Comparison of ENCODE assay signal across 16 cellular contexts in the genomic region with DNA sequence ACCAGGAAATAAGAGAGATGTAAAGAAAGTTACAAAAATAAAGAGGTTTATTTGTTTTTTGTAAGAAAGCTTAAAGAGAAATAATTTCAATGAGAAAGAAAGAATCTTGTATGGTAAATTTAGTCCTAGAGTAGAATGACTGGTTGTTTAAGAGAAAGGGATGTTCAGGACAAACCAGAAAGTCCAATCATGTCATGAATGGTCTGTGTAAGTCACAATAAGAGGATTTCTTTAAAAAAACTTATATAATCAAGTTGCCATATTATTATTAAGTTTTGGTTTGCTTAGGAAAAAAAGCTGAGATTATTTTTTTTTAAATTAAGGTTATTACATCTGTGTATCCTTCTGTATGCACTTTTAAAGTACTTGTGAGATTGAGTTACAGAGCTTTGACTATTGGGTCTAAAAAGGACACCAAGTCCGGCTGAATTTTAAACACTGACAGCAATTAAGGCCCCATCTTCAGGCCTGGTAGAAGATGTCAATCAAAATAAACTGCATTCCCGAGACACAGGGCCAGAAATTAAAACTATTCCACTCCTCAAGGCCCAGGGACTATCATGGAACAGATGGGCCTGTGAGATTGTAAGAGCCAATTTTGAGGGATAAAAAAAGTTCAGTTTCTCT. TPM values are rescaled to one million over a fixed set of nuclear protein-coding genes. Genes with fewer than 3 reads are reported as not detected.
DNase-seq lines count a peak whose midpoint lies in the region; ATAC-seq, FAIRE-seq and TF ChIP-seq lines count a peak whose summit lies in the region.
"Had no signal": no experiment of that assay in that cellular context is flagged by ENCODE, and none has a peak within 500 bp of the region (broad histone marks: within the 10 kb centered on the region; RNA-seq: fewer than 3 reads in every experiment).

No MANE protein-coding gene starts in this region.

- H3K4me1 ChIP-seq in HEK293 (ENCODE audit: control insufficient read depth, insufficient read depth, low read length) (no peaks in the 10 kb centered on the region), neural progenitor cell (no peaks in the 10 kb centered on the region)
- H3K4me1 ChIP-seq: BE2C, HAP-1 had no signal

- H4K20me1 ChIP-seq in SU-DHL-6 (ENCODE audit: low read depth, low read length) (no peaks in the 10 kb centered on the region), neural progenitor cell (ENCODE audit: low read depth) (no peaks in the 10 kb centered on the region)

- no peak overlapping the region for H3K4me3 ChIP-seq in HEK293 (ENCODE audit: low read depth, low read length)
- peak overlapping the region; percentile 22 for H3K4me3 ChIP-seq in SU-DHL-6 (ENCODE audit: insufficient read depth, low read length, poor library complexity, severe bottlenecking)
- H3K4me3 ChIP-seq in neural progenitor cell: no peak overlapping the region
- H3K4me3 ChIP-seq: GM12878, HAP-1 had no signal

- CTCF ChIA-PET in HEK293 (lab: Yijun Ruan, JAX): interaction anchor here (0.6 kb wide), 1 partner anchor 62 kb away, joined by 3 read pairs; no protein-coding TSS in a partner anchor

- no peak overlapping the region for H3K9ac ChIP-seq in SU-DHL-6 (ENCODE audit: low read length)
- H3K9ac ChIP-seq in neural progenitor cell: no peak overlapping the region

- no peaks in the 10 kb centered on the region for H3K9me2 ChIP-seq in SU-DHL-6 (replicated peaks; ENCODE audit: insufficient read depth, low read length)

- H3K4me1 Mint-ChIP-seq in neural progenitor cell: no peaks in the 10 kb centered on the region
- H3K4me1 Mint-ChIP-seq: CD4-positive, alpha-beta memory T cell had no signal

- no peaks in the 10 kb centered on the region for H3K27me3 Mint-ChIP-seq in neural progenitor cell (ENCODE audit: insufficient read depth, low read depth)

- H3K27me3 ChIP-seq in SU-DHL-6 (ENCODE audit: low read length) (no peaks in the 10 kb centered on the region), neural progenitor cell (no peaks in the 10 kb centered on the region)

- POLR2A ChIA-PET in HEK293 (lab: Yijun Ruan, JAX): no interaction called here

- H3K79me2 ChIP-seq in SU-DHL-6 (ENCODE audit: insufficient read depth, low read length) (no peaks in the 10 kb centered on the region), neural progenitor cell (ENCODE audit: low read depth) (no peaks in the 10 kb centered on the region)

- no peak overlapping the region for H3K4me2 ChIP-seq in SU-DHL-6 (ENCODE audit: low read depth, low read length, poor library complexity, severe bottlenecking)
- H3K4me2 ChIP-seq in neural progenitor cell: no peak overlapping the region

- H3K36me3 Mint-ChIP-seq in neural progenitor cell: no peaks in the 10 kb centered on the region

- TF ChIP-seq CTCF in HEK293 (tag by site-specific recombination; IDR thresholded peaks at IDR 0.05): no peak
- no peak for TF ChIP-seq CTCF in SU-DHL-6 (IDR thresholded peaks at IDR 0.05; ENCODE audit: insufficient read depth, low read length, poor library complexity, severe bottlenecking)
- TF ChIP-seq CTCF in neural progenitor cell (IDR thresholded peaks at IDR 0.05): no peak

- intact Hi-C loops in posterior cingulate gyrus (cut with DNase I): no loop called here

- H3K9me3 ChIP-seq in HEK293 (ENCODE audit: control insufficient read depth, insufficient read depth, low read depth, low read length) (no peaks in the 10 kb centered on the region), SU-DHL-6 (ENCODE audit: insufficient read depth, low read length) (peaks cover 21% of the 10 kb centered on the region; the same call in 1 of the 2 replicates), neural progenitor cell (ENCODE audit: low read depth) (peaks cover 37% of the 10 kb centered on the region)
- H3K9me3 ChIP-seq: BE2C had no signal

- H2AFZ ChIP-seq in SU-DHL-6 (ENCODE audit: low read depth, low read length, severe bottlenecking) (no peak overlapping the region), neural progenitor cell (replicated peaks) (no peak overlapping the region)

- H3F3A ChIP-seq in SU-DHL-6 (ENCODE audit: insufficient read depth): no peaks in the 10 kb centered on the region
- no peaks in the 10 kb centered on the region for H3F3A ChIP-seq in neural progenitor cell (ENCODE audit: low read depth)

- H3K9me3 Mint-ChIP-seq in neural progenitor cell: peaks cover 24% of the 10 kb centered on the region

- no peak overlapping the region for H3K27ac ChIP-seq in HEK293 (ENCODE audit: extremely low read depth, low read depth, low read length)
- H3K27ac ChIP-seq in SU-DHL-6 (ENCODE audit: low read depth, low read length): no peak overlapping the region
- no peak overlapping the region for H3K27ac ChIP-seq in neural progenitor cell
- H3K27ac ChIP-seq: C4-2B, HL-60 had no signal

- no peak overlapping the region for H3K4me3 Mint-ChIP-seq in neural progenitor cell
- H3K4me3 Mint-ChIP-seq: CD4-positive, alpha-beta memory T cell had no signal

- H3K36me3 ChIP-seq in HEK293 (ENCODE audit: control insufficient read depth in 2 of 2, insufficient read depth in 1 of 2, low read length in 2 of 2) (no peaks in the 10 kb centered on the region), SU-DHL-6 (ENCODE audit: low read length) (peaks cover 18% of the 10 kb centered on the region; the same call in 1 of the 2 replicates), neural progenitor cell (peaks cover 11% of the 10 kb centered on the region)
- H3K36me3 ChIP-seq: BE2C, HAP-1 had no signal

- ATAC-seq in HG03520 (IDR thresholded peaks at IDR 0.05; ENCODE audit: unreplicated experiment): no peak
- ATAC-seq: GM12878 had no signal

- DNase-seq in neural progenitor cell (ENCODE audit: low spot score): peak; percentile 15
- DNase-seq in posterior cingulate gyrus: no peak
- DNase-seq in SW480 (ENCODE audit: low spot score): no peak
- DNase-seq: BE2C; CD4-positive, alpha-beta memory T cell had no signal

- FAIRE-seq in G401.6 (lab: Jason Lieb, UNC): peak; percentile 78
- FAIRE-seq: GM12878, GM18507, H1 had no signal

- no peak overlapping the region for H3K27ac Mint-ChIP-seq in neural progenitor cell
- H3K27ac Mint-ChIP-seq: CD4-positive, alpha-beta memory T cell had no signal

TF ChIP-seq in HEK293, 187 proteins besides CTCF, POLR2A, EP300 and RAD21:
- no peak for TF ChIP-seq ZNF138 (tag by site-specific recombination; IDR thresholded peaks at IDR 0.05; ENCODE audit: borderline replicate concordance)
- TF ChIP-seq SETDB1 (IDR thresholded peaks at IDR 0.05; ENCODE audit: insufficient read length, low read length): peak; percentile 98
- TF ChIP-seq ZNF510 (tag by site-specific recombination; IDR thresholded peaks at IDR 0.05; ENCODE audit: insufficient replicate concordance): no peak
- TF ChIP-seq ZNF707 (tag by site-specific recombination; IDR thresholded peaks at IDR 0.05): no peak
- peak; percentile 35; the same call in 1 of the 2 replicates for TF ChIP-seq TRIM28 (IDR thresholded peaks at IDR 0.05; ENCODE audit: borderline replicate concordance, low read length)
- TF ChIP-seq ZBTB10 (tag by site-specific recombination; IDR thresholded peaks at IDR 0.05): no peak
- TF ChIP-seq ZNF776 (tag by site-specific recombination; IDR thresholded peaks at IDR 0.05; ENCODE audit: borderline replicate concordance): no peak

RNA-seq across cellular contexts. Expression of gene ERICH6, which starts 12.2 kb away (rescaled TPM):
- 0.28 TPM in 1 of 2 replicates, not detected in the other for total RNA-seq in neural progenitor cell (ENCODE audit: low replicate concordance)
- total RNA-seq: CD4-positive, alpha-beta memory T cell; Daoy; H1 had no signal
